In genomic region chr3:194871143-194871863, GRCh38 we compare ENCODE assay signal across 8 cellular contexts.
DNase-seq lines count a peak whose midpoint lies in the region; FAIRE-seq and TF ChIP-seq lines count a peak whose summit lies in the region.

No MANE protein-coding gene starts in this region.

- no peaks in the 10 kb centered on the region for H3K36me3 ChIP-seq in BE2C
- no peaks in the 10 kb centered on the region for H3K36me3 ChIP-seq in mucosa of stomach (ENCODE audit: control insufficient read depth, insufficient read depth, low read length)

- peak overlapping the region; percentile 53 for H3K9ac ChIP-seq in mucosa of stomach (ENCODE audit: low read length)

- FAIRE-seq in H54 (lab: Jason Lieb, UNC) = peak; percentile 84

- TF ChIP-seq CTCF in BE2C (IDR thresholded peaks at IDR 0.05; ENCODE audit: low read depth, low read length) = no peak

- peaks cover 15% of the 10 kb centered on the region for H3K4me1 ChIP-seq in BE2C
- H3K4me1 ChIP-seq in mucosa of stomach (ENCODE audit: control insufficient read depth, insufficient read depth, low read length) = peaks cover 51% of the 10 kb centered on the region

- H3K9me3 ChIP-seq in BE2C (no peaks in the 10 kb centered on the region), mucosa of stomach (ENCODE audit: control insufficient read depth, low read length) (no peaks in the 10 kb centered on the region)

- H3K4me3 ChIP-seq in BE2C (ENCODE audit: low read depth, low read length) (no peak overlapping the region), mucosa of stomach (ENCODE audit: low read length) (peak overlapping the region; percentile 28)

- intact Hi-C loops in head of caudate nucleus (cut with DNase I) = no loop called here

- TF ChIP-seq POLR2A in H54 (IDR thresholded peaks at IDR 0.05; ENCODE audit: low read depth, low read length) = no peak

- H3K27me3 ChIP-seq in BE2C (no peaks in the 10 kb centered on the region), mucosa of stomach (ENCODE audit: control insufficient read depth, insufficient read depth, low read length) (no peaks in the 10 kb centered on the region)

- DNase-seq in BE2C = peak; percentile 68
- DNase-seq in H54 (ENCODE audit: insufficient read length, low spot score) = peak; percentile 99
- DNase-seq in NCI-H524 treated with DMSO at 0.1 percent for 48 hours (lab: John Stamatoyannopoulos, UW) = peak; percentile 94
- peak; percentile 77 for DNase-seq in ecto neural progenitor cell (ENCODE audit: low spot score)
- DNase-seq in NCI-H1436 treated with DMSO at 0.1 percent for 48 hours (lab: John Stamatoyannopoulos, UW) = no peak
- no peak for DNase-seq in stimulated activated CD4-positive, alpha-beta T cell treated with anti-CD3 and anti-CD28 coated beads, Interleukin-4, amount 100 ng/mL, for 1 hour
- no peak for DNase-seq in head of caudate nucleus

Comparison
In these comparisons a context has a peak if more than half of its experiments do, and no peak if none do; other contexts are left out.
1. DNase-seq: peak in BE2C (single experiment), H54 (single experiment), NCI-H524 treated with DMSO at 0.1 percent for 48 hours (single experiment) and ecto neural progenitor cell (single experiment); none in NCI-H1436 treated with DMSO at 0.1 percent for 48 hours (single experiment), stimulated activated CD4-positive, alpha-beta T cell treated with anti-CD3 and anti-CD28 coated beads, Interleukin-4, amount 100 ng/mL, for 1 hour (single experiment) and head of caudate nucleus (0 of 42).